ENCODE assay signal across 1 cellular context in genomic region chr2:44531289-44531688, GRCh38.
TF ChIP-seq lines count a peak whose summit lies in the region.

No MANE protein-coding gene starts in this region.

TF ChIP-seq in HepG2, 621 proteins besides CTCF, POLR2A, EP300 and RAD21 (continued from another document):
- TF ChIP-seq ZBTB40 (IDR thresholded peaks at IDR 0.05) (no peak), ZBTB40 (CRISPR knock-in tag; IDR thresholded peaks at IDR 0.05) (no peak), BCL3 (CRISPR knock-in tag; IDR thresholded peaks at IDR 0.05) (no peak)
